12 cellular contexts compared by ENCODE assay signal in the genomic region with DNA sequence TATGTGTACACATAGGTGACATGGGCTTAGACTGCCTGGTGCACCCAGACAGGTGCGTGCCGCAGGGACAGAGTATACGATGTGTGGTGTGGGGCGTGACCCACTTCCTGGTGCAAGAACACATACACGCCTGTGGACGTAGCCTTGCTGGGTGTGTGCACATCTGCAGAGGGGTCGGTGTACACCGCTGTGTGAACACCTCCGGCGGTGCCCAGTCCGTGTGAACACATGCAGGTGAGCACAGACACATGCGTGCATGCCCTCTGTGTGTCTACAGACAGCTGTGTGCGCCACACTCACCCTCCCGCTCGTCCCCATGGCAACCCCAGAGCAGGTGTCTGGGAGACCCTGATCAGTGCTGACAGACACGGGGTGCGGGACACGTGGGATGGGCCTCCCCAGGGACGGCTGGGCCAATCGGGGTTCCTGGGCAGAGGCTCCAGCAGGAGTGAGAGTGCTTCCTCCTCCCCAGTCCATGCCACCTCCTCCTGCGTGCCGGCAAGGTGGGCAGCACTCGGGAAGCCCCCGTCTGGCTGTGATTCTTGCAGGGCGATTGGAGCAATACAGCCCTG. TPM values are rescaled to one million over a fixed set of nuclear protein-coding genes. Genes with fewer than 3 reads are reported as not detected.
DNase-seq lines count a peak whose midpoint lies in the region; ATAC-seq and TF ChIP-seq lines count a peak whose summit lies in the region.
"Had no signal": no experiment of that assay in that cellular context is flagged by ENCODE, and none has a peak within 500 bp of the region (broad histone marks: within the 10 kb centered on the region; RNA-seq: fewer than 3 reads in every experiment).

No MANE protein-coding gene starts in this region.

- DNase-seq in activated CD8-positive, alpha-beta memory T cell treated with anti-CD3 and anti-CD28 coated beads for 24 hours: peak; percentile 51
- no peak for DNase-seq in activated CD8-positive, alpha-beta memory T cell treated with anti-CD3 and anti-CD28 coated beads, Interleukin-2, amount 50 U/mL, for 4 hours
- DNase-seq in PC-3 (no peak), right cardiac atrium (peak in 2 of 3 donors; percentile 11 to 57), suprapubic skin (ENCODE audit: low spot score in 2 of 2) (peak; percentile 45 to 67), LoVo (ENCODE audit: low spot score) (no peak)

- BruUV-seq in PC-3 (replicated peaks; lab: Mats Ljungman, UMichigan): no TSS peak

- no peak for TF ChIP-seq EP300 in suprapubic skin (IDR thresholded peaks at IDR 0.05)

- H3K27me3 ChIP-seq in PC-3 (ENCODE audit: low read length) (peaks cover 65% of the 10 kb centered on the region), right cardiac atrium (ENCODE audit: control insufficient read depth, insufficient read depth) (no peaks in the 10 kb centered on the region), suprapubic skin (peaks cover 32% of the 10 kb centered on the region)
- H3K27me3 ChIP-seq: hepatocyte had no signal

- ATAC-seq in PC-3: peak; percentile 11; the same call in 1 of the 2 replicates
- no peak for ATAC-seq in right cardiac atrium
- ATAC-seq in GM18505 (IDR thresholded peaks at IDR 0.05; ENCODE audit: unreplicated experiment): no peak
- ATAC-seq in HG03565 (IDR thresholded peaks at IDR 0.05; ENCODE audit: unreplicated experiment): no peak
- ATAC-seq: activated naive CD4-positive, alpha-beta T cell treated with anti-CD3 and anti-CD28 coated beads, Interleukin-2, amount 50 U/mL, for 72 hours; stimulated activated naive CD8-positive, alpha-beta T cell treated with anti-CD3 and anti-CD28 coated beads, Interleukin-15, amount 100 ng/mL, for 72 hours had no signal

- H3K4me2 ChIP-seq in PC-3 (ENCODE audit: low read length): no peak overlapping the region
- H3K4me2 ChIP-seq: hepatocyte had no signal

- H3K27ac ChIP-seq in PC-3 (ENCODE audit: low read length): no peak overlapping the region
- H3K27ac ChIP-seq in right cardiac atrium (ENCODE audit: low read length): no peak overlapping the region
- no peak overlapping the region for H3K27ac ChIP-seq in suprapubic skin
- H3K27ac ChIP-seq: C4-2B, hepatocyte had no signal

- TF ChIP-seq POLR2A in suprapubic skin (IDR thresholded peaks at IDR 0.05) (no peak), GM18505 (IDR thresholded peaks at IDR 0.05; ENCODE audit: borderline replicate concordance, extremely low read depth, insufficient read depth, insufficient read length) (no peak)

- no peak for TF ChIP-seq CTCF in PC-3 (conservative IDR thresholded peaks at IDR 0.05; ENCODE audit: low read depth, low read length)
- no peak for TF ChIP-seq CTCF in suprapubic skin (IDR thresholded peaks at IDR 0.05)

- H3K36me3 ChIP-seq in PC-3 (ENCODE audit: low read depth, low read length) (no peaks in the 10 kb centered on the region), suprapubic skin (no peaks in the 10 kb centered on the region)

- no peaks in the 10 kb centered on the region for H3K79me2 ChIP-seq in PC-3 (ENCODE audit: low read length)
- H3K79me2 ChIP-seq: hepatocyte had no signal

- POLR2A ChIA-PET in PC-3 (lab: Charles Lee; ENCODE audit: unreplicated experiment): no interaction called here

- no peak overlapping the region for H3K9ac ChIP-seq in PC-3 (ENCODE audit: low read length)

- H2AFZ ChIP-seq in PC-3 (ENCODE audit: low read length): no peak overlapping the region
- H2AFZ ChIP-seq: hepatocyte had no signal

- H3F3A ChIP-seq in PC-3 (ENCODE audit: low read length, unreplicated experiment): no peaks in the 10 kb centered on the region

- CTCF ChIA-PET in PC-3 (lab: Charles Lee): no interaction called here

- WGBS in right cardiac atrium: 67% methylated on average over 25 of the region's 25 CpGs
- 88% methylated on average over 16 of the region's 25 CpGs for WGBS in suprapubic skin

- H3K9me3 ChIP-seq in PC-3 (ENCODE audit: low read length) (no peaks in the 10 kb centered on the region), right cardiac atrium (ENCODE audit: control insufficient read depth, low read length) (no peaks in the 10 kb centered on the region), suprapubic skin (no peaks in the 10 kb centered on the region)

- no peaks in the 10 kb centered on the region for H3K9me2 ChIP-seq in PC-3 (replicated peaks; ENCODE audit: low read length)

- no peaks in the 10 kb centered on the region for H4K20me1 ChIP-seq in PC-3 (ENCODE audit: low read length)

- intact Hi-C loops in PC-3 (cut with micrococcal nuclease): no loop called here
- intact Hi-C loops in right cardiac atrium (cut with DNase I): no loop called here

- H3K4me1 ChIP-seq in PC-3 (ENCODE audit: insufficient read depth, low read length) (no peaks in the 10 kb centered on the region), right cardiac atrium (ENCODE audit: control insufficient read depth, insufficient read depth, low read length) (peaks cover 2% of the 10 kb centered on the region), suprapubic skin (no peaks in the 10 kb centered on the region)

- H3K4me3 ChIP-seq in PC-3 (ENCODE audit: low read length) (no peak overlapping the region), right cardiac atrium (ENCODE audit: low read length) (no peak overlapping the region), suprapubic skin (no peak overlapping the region)
- H3K4me3 ChIP-seq: hepatocyte had no signal

RNA-seq across cellular contexts. Expression of gene ELFN1, which starts 23.4 kb away (rescaled TPM):
- total RNA-seq in PC-3 (2014; rRNA removed) (0.69 and 0.75 TPM in 2 replicates), right cardiac atrium (10 to 100 TPM; 11.8 to 13.7 (median 13.0) TPM), suprapubic skin (1 to 10 TPM; 1.4 to 2.5 (median 1.9) TPM)
- 9.1 TPM for polyA plus RNA-seq in right cardiac atrium

Comparison
In these comparisons a context has a peak if more than half of its experiments do, and no peak if none do; other contexts are left out.
1. DNase-seq: peak in activated CD8-positive, alpha-beta memory T cell treated with anti-CD3 and anti-CD28 coated beads for 24 hours (single experiment), right cardiac atrium (2 of 3) and suprapubic skin (2 of 2); none in activated CD8-positive, alpha-beta memory T cell treated with anti-CD3 and anti-CD28 coated beads, Interleukin-2, amount 50 U/mL, for 4 hours (single experiment), PC-3 (single experiment) and LoVo (single experiment).